ENCODE assay signal across 16 cellular contexts in the genomic region with DNA sequence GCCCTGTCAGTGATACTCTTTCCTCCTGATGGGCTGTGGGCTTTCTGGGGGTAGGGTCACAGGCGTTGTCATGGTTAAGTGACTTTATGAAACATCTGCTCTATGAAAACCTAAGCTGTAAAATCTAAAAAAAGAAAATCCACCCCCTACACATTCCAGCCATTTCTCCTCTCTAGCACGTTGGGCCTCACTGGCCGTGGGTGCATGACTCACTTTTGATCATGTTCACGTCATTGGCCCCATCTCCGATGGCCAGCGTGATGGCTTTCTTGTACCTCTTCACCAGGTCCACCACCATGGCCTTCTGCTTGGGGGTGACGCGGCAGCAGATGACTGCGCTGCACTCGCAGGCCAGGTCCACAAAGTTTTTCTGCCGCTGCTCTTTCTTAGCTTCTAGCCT. TPM values are rescaled to one million over a fixed set of nuclear protein-coding genes. Genes with fewer than 3 reads are reported as not detected.
A peak's percentile ranks its signal among the peaks of the same experiment; 100 is the strongest.
DNase-seq lines count a peak whose midpoint lies in the region; ATAC-seq and TF ChIP-seq lines count a peak whose summit lies in the region.
"Had no signal": no experiment of that assay in that cellular context is flagged by ENCODE, and none has a peak within 500 bp of the region (broad histone marks: within the 10 kb centered on the region; RNA-seq: fewer than 3 reads in every experiment).

No MANE protein-coding gene starts in this region.

- no peak overlapping the region for H3K9ac ChIP-seq in BLaER1 treated with 17β-estradiol and CSF1 and Interleukin-3, amounts not matched to agents 10 nM and 100 nM
- H3K9ac ChIP-seq in fibroblast of lung (ENCODE audit: insufficient read depth, low read length), result no peak overlapping the region
- H3K9ac ChIP-seq: KMS-11, parathyroid adenoma had no signal

- H3K27me3 ChIP-seq in BLaER1 treated with 17β-estradiol and CSF1 and Interleukin-3, amounts not matched to agents 10 nM and 100 nM, result no peaks in the 10 kb centered on the region
- H3K27me3 ChIP-seq in fibroblast of lung (ENCODE audit: control insufficient read depth, insufficient read depth, low read length), result no peaks in the 10 kb centered on the region
- H3K27me3 ChIP-seq: thyroid gland had no signal

- TF ChIP-seq CTCF in fibroblast of lung (conservative IDR thresholded peaks at IDR 0.05 in 1 of 2, IDR thresholded peaks at IDR 0.05 in 1 of 2; ENCODE audit: low read depth in 1 of 2, low read length in 2 of 2), result no peak

- peaks cover 25% of the 10 kb centered on the region for H3K79me2 ChIP-seq in fibroblast of lung (ENCODE audit: control insufficient read depth, insufficient read depth, low read length)

- peaks cover 0 to 22% (median 13%) of the 10 kb centered on the region in 11 experiments; a peak in 17 of 22 replicates for H3K36me3 ChIP-seq in BLaER1 treated with 17β-estradiol and CSF1 and Interleukin-3, amounts not matched to agents 10 nM and 100 nM
- peaks cover 16% of the 10 kb centered on the region for H3K36me3 ChIP-seq in fibroblast of lung (ENCODE audit: control insufficient read depth, insufficient read depth, low read length)

- H3K27ac ChIP-seq in BLaER1 treated with 17β-estradiol and CSF1 and Interleukin-3, amounts not matched to agents 10 nM and 100 nM, result peak overlapping the region in 2 of 11 experiments; percentile 17 to 19; a peak in 5 of 22 replicates
- H3K27ac ChIP-seq in fibroblast of lung (ENCODE audit: insufficient read depth, low read length), result peak overlapping the region; percentile 39
- H3K27ac ChIP-seq: KMS-11, parathyroid adenoma, thyroid gland had no signal

- peak; percentile 69 for DNase-seq in RPMI7951 (ENCODE audit: low read depth)
- peak; percentile 66 to 80 for DNase-seq in fibroblast of lung (ENCODE audit: low read depth in 2 of 2)
- DNase-seq in skeletal muscle cell (ENCODE audit: low read depth), result peak; percentile 18
- no peak for DNase-seq in NCI-H345 treated with DMSO at 0.1 percent for 48 hours (lab: John Stamatoyannopoulos, UW; ENCODE audit: unreplicated experiment)
- no peak for DNase-seq in ureter (ENCODE audit: low spot score)
- DNase-seq: anterior cingulate cortex; CD4-positive, alpha-beta T cell; NCI-H1694 treated with DMSO at 0.1 percent for 48 hours; NCI-H82; stimulated activated CD4-positive, alpha-beta T cell treated with anti-CD3 and anti-CD28 coated beads, Interleukin-15, amount 100 ng/mL, for 24 hours; thyroid gland had no signal

- peaks cover 5 to 31% (median 8%) of the 10 kb centered on the region in 11 experiments for H3K9me3 ChIP-seq in BLaER1 treated with 17β-estradiol and CSF1 and Interleukin-3, amounts not matched to agents 10 nM and 100 nM (replicated peaks in 1 of 11)
- no peaks in the 10 kb centered on the region for H3K9me3 ChIP-seq in fibroblast of lung (ENCODE audit: control insufficient read depth, insufficient read depth, low read depth, low read length)
- H3K9me3 ChIP-seq: thyroid gland had no signal

- H4K20me1 ChIP-seq in BLaER1 treated with 17β-estradiol and CSF1 and Interleukin-3, amounts not matched to agents 10 nM and 100 nM, result peaks cover 0 to 50% (median 25%) of the 10 kb centered on the region in 11 experiments; a peak in 10 of 22 replicates
- no peaks in the 10 kb centered on the region for H4K20me1 ChIP-seq in fibroblast of lung (ENCODE audit: control insufficient read depth, extremely low read depth, insufficient read depth, low read length)

- H3K4me1 ChIP-seq in BLaER1 treated with 17β-estradiol and CSF1 and Interleukin-3, amounts not matched to agents 10 nM and 100 nM, result peaks cover 24 to 48% (median 31%) of the 10 kb centered on the region in 10 experiments
- peaks cover 2% of the 10 kb centered on the region for H3K4me1 ChIP-seq in fibroblast of lung (ENCODE audit: control insufficient read depth, extremely low read depth, insufficient read depth, low read length)
- H3K4me1 ChIP-seq: parathyroid adenoma had no signal

- no peak for ATAC-seq in HG03039 (IDR thresholded peaks at IDR 0.05; ENCODE audit: unreplicated experiment)
- ATAC-seq in activated CD4-positive, CD25-positive, alpha-beta regulatory T cell treated with anti-CD3 and anti-CD28 coated beads, Interleukin-2, amount 50 U/mL, for 24 hours, result no peak

- peak overlapping the region; percentile 29 to 54 (median 34); a peak in 16 of 22 replicates for H3K4me2 ChIP-seq in BLaER1 treated with 17β-estradiol and CSF1 and Interleukin-3, amounts not matched to agents 10 nM and 100 nM
- H3K4me2 ChIP-seq in fibroblast of lung (ENCODE audit: extremely low read depth, insufficient read depth, low read length), result no peak overlapping the region
- H3K4me2 ChIP-seq: KMS-11 had no signal

- H3K4me3 ChIP-seq in BLaER1 treated with 17β-estradiol and CSF1 and Interleukin-3, amounts not matched to agents 10 nM and 100 nM, result no peak overlapping the region
- H3K4me3 ChIP-seq in fibroblast of lung (replicated peaks in 1 of 4; ENCODE audit: control extremely low read depth in 1 of 4, insufficient read depth in 1 of 4, low read depth in 3 of 4, low read length in 4 of 4) (no peak overlapping the region), skeletal muscle cell (ENCODE audit: low read depth, low read length) (no peak overlapping the region)
- H3K4me3 ChIP-seq: thyroid gland had no signal

- H2AFZ ChIP-seq in fibroblast of lung (ENCODE audit: low read length), result no peak overlapping the region
- H2AFZ ChIP-seq: parathyroid adenoma had no signal

RNA-seq across cellular contexts. Expression of a gene that starts 39.3 kb away (rescaled TPM):
- 129 and 158 TPM in 2 replicates for total RNA-seq in RPMI7951 (2014; rRNA removed; shearing (Covaris generic))
- total RNA-seq in fibroblast of lung (202 and 207 TPM in 2 replicates), ureter (163 TPM)
- polyA plus RNA-seq in fibroblast of lung, result 133 and 140 TPM in 2 replicates
- polyA plus RNA-seq in fibroblast of lung (2012), result 107 and 121 TPM in 2 replicates
- polyA minus RNA-seq in fibroblast of lung (ENCODE audit: low replicate concordance), result 58.5 and 88.0 TPM in 2 replicates

Comparison
In these comparisons a context has a peak if more than half of its experiments do, and no peak if none do; other contexts are left out.
1. DNase-seq: peak in RPMI7951 (single experiment), fibroblast of lung (2 of 2) and skeletal muscle cell (single experiment); none in NCI-H345 treated with DMSO at 0.1 percent for 48 hours (single experiment) and ureter (single experiment).